Comparison of ENCODE assay signal across 31 cellular contexts in genomic region chr15:89192771-89193170, GRCh38. TPM values are rescaled to one million over a fixed set of nuclear protein-coding genes. Genes with fewer than 3 reads are reported as not detected.
DNase-seq lines count a peak whose midpoint lies in the region; ATAC-seq and TF ChIP-seq lines count a peak whose summit lies in the region.
"Had no signal": no experiment of that assay in that cellular context is flagged by ENCODE, and none has a peak within 500 bp of the region (broad histone marks: within the 10 kb centered on the region; RNA-seq: fewer than 3 reads in every experiment).

No MANE protein-coding gene starts in this region.

- peaks cover 15% of the 10 kb centered on the region; the same call in 1 of the 2 replicates for H3K9me1 ChIP-seq in IMR-90 (ENCODE audit: insufficient read depth, low read length)

- H3K79me2 ChIP-seq in mammary epithelial cell (ENCODE audit: insufficient read depth, low read length) = no peaks in the 10 kb centered on the region

- no peak overlapping the region for H2BK20ac ChIP-seq in IMR-90 (ENCODE audit: low read depth, low read length)

- H3K9me3 ChIP-seq in IMR-90 (ENCODE audit: control insufficient read depth, insufficient read depth, low read length) (no peaks in the 10 kb centered on the region), mammary epithelial cell (replicated peaks; ENCODE audit: insufficient read depth, low read length) (no peaks in the 10 kb centered on the region), stomach (no peaks in the 10 kb centered on the region)
- H3K9me3 ChIP-seq: gastroesophageal sphincter, Peyer's patch, psoas muscle had no signal

- H4K20me1 ChIP-seq in IMR-90 (ENCODE audit: insufficient read depth, low read length) = no peaks in the 10 kb centered on the region
- H4K20me1 ChIP-seq in mammary epithelial cell (ENCODE audit: insufficient read depth, low read length) = no peaks in the 10 kb centered on the region

- in situ Hi-C loops in IMR-90 (cut with MboI; ENCODE audit: low sequenced_read_pairs) = no loop called here
- in situ Hi-C loops in mammary epithelial cell (cut with MboI; ENCODE audit: low sequenced_read_pairs in 2 of 2) = no loop called here

- dilution Hi-C loops in IMR-90 (cut with HindIII; ENCODE audit: low sequenced_read_pairs, unreplicated experiment) (no loop called here), mammary epithelial cell (cut with HindIII; ENCODE audit: low sequenced_read_pairs) (no loop called here)

- no peak overlapping the region for H2BK120ac ChIP-seq in IMR-90 (ENCODE audit: low read depth, low read length)

- H3K56ac ChIP-seq in IMR-90 (ENCODE audit: extremely low read depth, insufficient read depth, low read length) = no peak overlapping the region

- H2BK5ac ChIP-seq in IMR-90 (ENCODE audit: low read depth, low read length, poor library complexity, severe bottlenecking) = no peak overlapping the region

- H3K4ac ChIP-seq in IMR-90 (ENCODE audit: low read depth, low read length) = no peak overlapping the region

- H3K18ac ChIP-seq in IMR-90 (ENCODE audit: low read depth, low read length) = no peak overlapping the region

- H3K36me3 ChIP-seq in IMR-90 (ENCODE audit: control insufficient read depth, insufficient read depth, low read length) = peaks cover 44% of the 10 kb centered on the region
- H3K36me3 ChIP-seq in mammary epithelial cell (ENCODE audit: insufficient read depth, low read length) = peaks cover 6% of the 10 kb centered on the region
- peaks cover 79 to 100% (median 99%) of the 10 kb centered on the region in 4 donors for H3K36me3 ChIP-seq in stomach

- no peak overlapping the region for H4K5ac ChIP-seq in IMR-90 (ENCODE audit: low read depth, low read length)

- no peak overlapping the region for H3K4me2 ChIP-seq in IMR-90 (ENCODE audit: low read depth, low read length)
- H3K4me2 ChIP-seq in mammary epithelial cell (ENCODE audit: insufficient read depth, low read depth, low read length) = no peak overlapping the region
- H3K4me2 ChIP-seq: KMS-11 had no signal

- H3K27me3 ChIP-seq in IMR-90 (ENCODE audit: control insufficient read depth, insufficient read depth, low read length) (no peaks in the 10 kb centered on the region), mammary epithelial cell (ENCODE audit: insufficient read depth, low read length) (no peaks in the 10 kb centered on the region), stomach (no peaks in the 10 kb centered on the region)
- H3K27me3 ChIP-seq: gastroesophageal sphincter, Peyer's patch had no signal

- intact Hi-C loops in IMR-90 (cut with micrococcal nuclease) = no loop called here
- intact Hi-C loops in mammary epithelial cell (cut with micrococcal nuclease) = no loop called here
- intact Hi-C loops in stomach (cut with DNase I; ENCODE audit: low total_unique reads) = no loop called here

- no peak overlapping the region for H3K27ac ChIP-seq in IMR-90 (ENCODE audit: insufficient read depth, low read length)
- no peak overlapping the region for H3K27ac ChIP-seq in mammary epithelial cell (ENCODE audit: insufficient read depth, low read depth, low read length)
- no peak overlapping the region for H3K27ac ChIP-seq in stomach
- H3K27ac ChIP-seq: gastroesophageal sphincter, KMS-11, Peyer's patch, psoas muscle had no signal

- WGBS in IMR-90 (ENCODE audit: extremely low coverage in 2 of 2, insufficient read length in 1 of 2), 2 experiments = no CpG with 5 or more reads among the region's 3 CpGs
- WGBS in mammary epithelial cell (ENCODE audit: low coverage, missing lambda C conversion rate) = 96% methylated on average over 3 of the region's 3 CpGs
- WGBS in stomach, 5 donors = 89 to 94% (median 91%) methylated on average over 3 of the region's 3 CpGs

- CTCF ChIA-PET in IMR-90 (lab: Yijun Ruan, JAX) (interaction anchor here (0.5 kb wide), 1 partner anchor 1808 kb away, joined by 3 read pairs; no protein-coding TSS in a partner anchor), mammary epithelial cell (lab: Charles Lee; ENCODE audit: low non-redundant PET) (no interaction called here)

- H3K4me3 ChIP-seq in IMR-90 (ENCODE audit: insufficient read depth, low read depth, low read length) = no peak overlapping the region
- H3K4me3 ChIP-seq in cardiac fibroblast (replicated peaks in 1 of 2; ENCODE audit: low read depth in 2 of 2, low read length in 2 of 2) = no peak overlapping the region
- no peak overlapping the region for H3K4me3 ChIP-seq in mammary epithelial cell (replicated peaks in 1 of 3; ENCODE audit: insufficient read depth in 1 of 3, low read depth in 2 of 3, low read length in 3 of 3)
- H3K4me3 ChIP-seq in stomach = no peak overlapping the region
- H3K4me3 ChIP-seq: gastroesophageal sphincter, Peyer's patch, psoas muscle had no signal

- no peak overlapping the region for H2AK9ac ChIP-seq in IMR-90 (replicated peaks; ENCODE audit: low read depth, low read length, poor library complexity)

- H3K4me1 ChIP-seq in IMR-90 (ENCODE audit: control insufficient read depth, insufficient read depth, low read length) (peaks cover 3% of the 10 kb centered on the region), mammary epithelial cell (ENCODE audit: insufficient read depth, low read length) (peaks cover 12% of the 10 kb centered on the region), stomach (peaks cover 0 to 13% (median 0%) of the 10 kb centered on the region in 4 donors)
- H3K4me1 ChIP-seq: Peyer's patch, psoas muscle had no signal

- BruUV-seq in IMR-90 (replicated peaks; lab: Mats Ljungman, UMichigan) (no TSS peak), mammary epithelial cell (replicated peaks; lab: Mats Ljungman, UMichigan) (no TSS peak)

- no peak overlapping the region; the same call in 1 of the 2 replicates for H2AK5ac ChIP-seq in IMR-90 (ENCODE audit: low read depth, low read length)

- TF ChIP-seq RAD21 in IMR-90 (IDR thresholded peaks at IDR 0.05; ENCODE audit: low read length) = no peak

- 0 out of 2 replicates have a peak, but pooled peaks have one; percentile 17 for ATAC-seq in IMR-90 (ENCODE audit: low read depth)
- ATAC-seq: gastroesophageal sphincter, HCT116, psoas muscle had no signal

- no peak for TF ChIP-seq POLR2A in IMR-90 (IDR thresholded peaks at IDR 0.05; ENCODE audit: low read depth, low read length)
- no peak for TF ChIP-seq POLR2A in stomach (IDR thresholded peaks at IDR 0.05)

- no peak overlapping the region for H3K14ac ChIP-seq in IMR-90 (replicated peaks; ENCODE audit: low read depth, low read length)

- no peak overlapping the region for H2BK15ac ChIP-seq in IMR-90 (ENCODE audit: low read depth, low read length)

- no peak overlapping the region for H3K9ac ChIP-seq in IMR-90 (ENCODE audit: low read depth, low read length)
- no peak overlapping the region for H3K9ac ChIP-seq in mammary epithelial cell (ENCODE audit: insufficient read depth, low read length)
- H3K9ac ChIP-seq: KMS-11 had no signal

- TF ChIP-seq EP300 in stomach (IDR thresholded peaks at IDR 0.05) = no peak

- H4K8ac ChIP-seq in IMR-90 (ENCODE audit: low read depth in 2 of 2, low read length in 2 of 2) = no peak overlapping the region

- no peak for TF ChIP-seq CTCF in IMR-90 (conservative IDR thresholded peaks at IDR 0.05; ENCODE audit: low read depth, low read length)
- no peak for TF ChIP-seq CTCF in cardiac fibroblast (IDR thresholded peaks at IDR 0.05; ENCODE audit: low read depth, low read length)
- no peak for TF ChIP-seq CTCF in mammary epithelial cell (conservative IDR thresholded peaks at IDR 0.05 in 1 of 2, IDR thresholded peaks at IDR 0.05 in 1 of 2; ENCODE audit: extremely low read depth in 1 of 2, insufficient read depth in 1 of 2, low read depth in 1 of 2, low read length in 2 of 2)
- TF ChIP-seq CTCF in stomach (IDR thresholded peaks at IDR 0.05) = no peak

- no peak overlapping the region for H2AFZ ChIP-seq in IMR-90 (replicated peaks; ENCODE audit: low read length, poor library complexity)
- no peak overlapping the region for H2AFZ ChIP-seq in mammary epithelial cell (ENCODE audit: low read depth, low read length)

- H3K79me1 ChIP-seq in IMR-90 (ENCODE audit: low read depth in 1 of 2, low read length in 2 of 2) = peaks cover 0 to under 1% of the 10 kb centered on the region in 2 experiments; a peak in 1 of 4 replicates

- peak; percentile 20 for DNase-seq in EL
- DNase-seq in IMR-90 = peak; percentile 28
- DNase-seq in cardiac fibroblast (ENCODE audit: low read depth in 2 of 2) = peak; percentile 30 to 73
- DNase-seq in mesenteric fat pad (ENCODE audit: low spot score) = peak; percentile 24
- no peak for DNase-seq in mammary epithelial cell
- DNase-seq in stomach = no peak
- DNase-seq in AG20443 (ENCODE audit: low spot score) = no peak
- DNase-seq: activated CD4-positive, alpha-beta T cell treated with anti-CD3 and anti-CD28 coated beads, Interleukin-2, amount 50 U/mL, for 4 hours; activated CD4-positive, CD25-positive, alpha-beta regulatory T cell; activated effector memory CD4-positive, alpha-beta T cell treated with Interleukin-2 at 50 U/mL for 16 hours; DMS79; effector memory CD4-positive, alpha-beta T cell; hypothalamus; immature natural killer cell; MM.1S; naive B cell; NCI-H1417; NCI-H2081 treated with DMSO at 0.1 percent for 48 hours; NCI-H226; NCI-H69; nucleus accumbens; Peyer's patch; psoas muscle; SHP77 treated with DMSO at 0.1 percent for 48 hours; T1000 had no signal

- no peak overlapping the region for H4K91ac ChIP-seq in IMR-90 (ENCODE audit: insufficient read depth, low read depth, low read length)

- H3K23ac ChIP-seq in IMR-90 (ENCODE audit: low read depth, low read length) = 0 out of 2 replicates have a peak overlapping the region, but pooled peaks have one; percentile 59

- POLR2A ChIA-PET in IMR-90 (lab: Charles Lee; ENCODE audit: unreplicated experiment) = no interaction called here

TF ChIP-seq in IMR-90, 13 proteins besides CTCF, POLR2A, EP300 and RAD21:
- TF ChIP-seq CEBPB (IDR thresholded peaks at IDR 0.05; ENCODE audit: low read depth, low read length) = no peak
TF ChIP-seq in IMR-90: peak in this region for 0.

RNA-seq across cellular contexts. Expression of gene RLBP1, which starts 28.6 kb away (rescaled TPM):
- total RNA-seq in IMR-90 (2012; rRNA removed) (not detected in 2 replicates), mesenteric fat pad (not detected), mammary epithelial cell (under 1 TPM in 1 of 2 donors, not detected in 1; 0.17 TPM), stomach (1 to 10 TPM in 1 of 5 donors, not detected in 4; 1.3 TPM)
- polyA plus RNA-seq in IMR-90 (2012; rRNA removed) (not detected in 2 replicates), mammary epithelial cell (0.23 TPM), stomach (under 1 TPM in 1 of 3 donors, not detected in 2; 0.13 TPM)
- polyA plus RNA-seq in IMR-90 (2012; cell fraction: cytosol; rRNA removed) = not detected in 2 replicates
- polyA plus RNA-seq in IMR-90 (2012; cell fraction: nucleus; rRNA removed; ENCODE audit: low replicate concordance) = not detected in 2 replicates
- not detected for polyA minus RNA-seq in mammary epithelial cell
- total RNA-seq: Peyer's patch, psoas muscle had no signal
- polyA plus RNA-seq: adipose tissue, CD14-positive monocyte, esophagus had no signal

RNA-seq across cellular contexts. Expression of gene FANCI, which starts 51.0 kb away (rescaled TPM):
- total RNA-seq in IMR-90 (2012; rRNA removed) = 25.6 and 34.2 TPM in 2 replicates
- polyA plus RNA-seq in IMR-90 (2012; rRNA removed) = 11.6 and 13.2 TPM in 2 replicates
- polyA plus RNA-seq in IMR-90 (2012; cell fraction: cytosol; rRNA removed) = 1.8 and 4.1 TPM in 2 replicates
- polyA plus RNA-seq in IMR-90 (2012; cell fraction: nucleus; rRNA removed; ENCODE audit: low replicate concordance) = 3.0 and 18.5 TPM in 2 replicates
- total RNA-seq in mesenteric fat pad = 6.6 TPM
- 10 to 100 TPM; 17.3 to 65.8 TPM for total RNA-seq in mammary epithelial cell
- 34.4 TPM for polyA plus RNA-seq in mammary epithelial cell
- polyA minus RNA-seq in mammary epithelial cell = 43.7 TPM
- total RNA-seq in stomach = 10 to 100 TPM in 3 of 5 donors, 1 to 10 TPM in 2; 7.2 to 43.8 (median 30.5) TPM
- 1 to 10 TPM; 5.7 to 9.3 (median 7.0) TPM for polyA plus RNA-seq in stomach

Comparison
In these comparisons a context has a peak if more than half of its experiments do, and no peak if none do; other contexts are left out.
1. DNase-seq: peak in EL (single experiment), IMR-90 (single experiment), cardiac fibroblast (2 of 2) and mesenteric fat pad (single experiment); none in mammary epithelial cell (single experiment), stomach (single experiment) and AG20443 (single experiment).